1 cellular context compared by ENCODE assay signal in genomic region chr14:34038358-34039057, GRCh38.
A peak's percentile ranks its signal among the peaks of the same experiment; 100 is the strongest.
TF ChIP-seq lines count a peak whose summit lies in the region.

No MANE protein-coding gene starts in this region.

TF ChIP-seq in HepG2, 621 proteins besides CTCF, POLR2A, EP300 and RAD21 (continued from another document and continues in another):
- TF ChIP-seq, protein P1, sequence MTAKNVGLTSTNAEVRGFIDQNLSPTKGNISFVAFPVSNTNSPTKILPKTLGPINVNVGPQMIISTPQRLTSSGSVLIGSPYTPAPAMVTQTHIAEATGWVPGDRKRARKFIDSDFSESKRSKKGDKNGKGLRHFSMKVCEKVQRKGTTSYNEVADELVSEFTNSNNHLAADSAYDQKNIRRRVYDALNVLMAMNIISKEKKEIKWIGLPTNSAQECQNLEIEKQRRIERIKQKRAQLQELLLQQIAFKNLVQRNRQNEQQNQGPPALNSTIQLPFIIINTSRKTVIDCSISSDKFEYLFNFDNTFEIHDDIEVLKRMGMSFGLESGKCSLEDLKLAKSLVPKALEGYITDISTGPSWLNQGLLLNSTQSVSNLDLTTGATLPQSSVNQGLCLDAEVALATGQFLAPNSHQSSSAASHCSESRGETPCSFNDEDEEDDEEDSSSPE (CRISPR knock-in tag; IDR thresholded peaks at IDR 0.05): peak; percentile 56
- TF ChIP-seq MIER2 (CRISPR knock-in tag; IDR thresholded peaks at IDR 0.05) (no peak), PAXIP1 (CRISPR knock-in tag; conservative IDR thresholded peaks at IDR 0.05) (peak; percentile 88), ATF2 (CRISPR knock-in tag; IDR thresholded peaks at IDR 0.05) (peak; percentile 97), NR3C1 (CRISPR knock-in tag; IDR thresholded peaks at IDR 0.05) (no peak), ZFP36L1 (CRISPR knock-in tag; IDR thresholded peaks at IDR 0.05) (0 out of 2 replicates have a peak, but pooled peaks have one; percentile 73), CEBPZ (IDR thresholded peaks at IDR 0.05; ENCODE audit: low read length) (no peak), ZNF839 (CRISPR knock-in tag; IDR thresholded peaks at IDR 0.05; ENCODE audit: borderline replicate concordance) (no peak), FOXK1 (CRISPR knock-in tag; IDR thresholded peaks at IDR 0.05; ENCODE audit: borderline replicate concordance, low read depth) (peak; percentile 53; the same call in 1 of the 2 replicates), SIX4 (CRISPR knock-in tag; IDR thresholded peaks at IDR 0.05) (0 out of 2 replicates have a peak, but pooled peaks have one; percentile 6), ELF1 (CRISPR knock-in tag; IDR thresholded peaks at IDR 0.05) (peak; percentile 35; the same call in 1 of the 2 replicates), RFX1 (IDR thresholded peaks at IDR 0.05) (no peak)
- TF ChIP-seq, protein P2, sequence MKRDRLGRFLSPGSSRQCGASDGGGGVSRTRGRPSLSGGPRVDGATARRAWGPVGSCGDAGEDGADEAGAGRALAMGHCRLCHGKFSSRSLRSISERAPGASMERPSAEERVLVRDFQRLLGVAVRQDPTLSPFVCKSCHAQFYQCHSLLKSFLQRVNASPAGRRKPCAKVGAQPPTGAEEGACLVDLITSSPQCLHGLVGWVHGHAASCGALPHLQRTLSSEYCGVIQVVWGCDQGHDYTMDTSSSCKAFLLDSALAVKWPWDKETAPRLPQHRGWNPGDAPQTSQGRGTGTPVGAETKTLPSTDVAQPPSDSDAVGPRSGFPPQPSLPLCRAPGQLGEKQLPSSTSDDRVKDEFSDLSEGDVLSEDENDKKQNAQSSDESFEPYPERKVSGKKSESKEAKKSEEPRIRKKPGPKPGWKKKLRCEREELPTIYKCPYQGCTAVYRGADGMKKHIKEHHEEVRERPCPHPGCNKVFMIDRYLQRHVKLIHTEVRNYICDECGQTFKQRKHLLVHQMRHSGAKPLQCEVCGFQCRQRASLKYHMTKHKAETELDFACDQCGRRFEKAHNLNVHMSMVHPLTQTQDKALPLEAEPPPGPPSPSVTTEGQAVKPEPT (CRISPR knock-in tag; IDR thresholded peaks at IDR 0.05; ENCODE audit: low read depth): peak; percentile 42; the same call in 1 of the 2 replicates
- TF ChIP-seq, protein P3, sequence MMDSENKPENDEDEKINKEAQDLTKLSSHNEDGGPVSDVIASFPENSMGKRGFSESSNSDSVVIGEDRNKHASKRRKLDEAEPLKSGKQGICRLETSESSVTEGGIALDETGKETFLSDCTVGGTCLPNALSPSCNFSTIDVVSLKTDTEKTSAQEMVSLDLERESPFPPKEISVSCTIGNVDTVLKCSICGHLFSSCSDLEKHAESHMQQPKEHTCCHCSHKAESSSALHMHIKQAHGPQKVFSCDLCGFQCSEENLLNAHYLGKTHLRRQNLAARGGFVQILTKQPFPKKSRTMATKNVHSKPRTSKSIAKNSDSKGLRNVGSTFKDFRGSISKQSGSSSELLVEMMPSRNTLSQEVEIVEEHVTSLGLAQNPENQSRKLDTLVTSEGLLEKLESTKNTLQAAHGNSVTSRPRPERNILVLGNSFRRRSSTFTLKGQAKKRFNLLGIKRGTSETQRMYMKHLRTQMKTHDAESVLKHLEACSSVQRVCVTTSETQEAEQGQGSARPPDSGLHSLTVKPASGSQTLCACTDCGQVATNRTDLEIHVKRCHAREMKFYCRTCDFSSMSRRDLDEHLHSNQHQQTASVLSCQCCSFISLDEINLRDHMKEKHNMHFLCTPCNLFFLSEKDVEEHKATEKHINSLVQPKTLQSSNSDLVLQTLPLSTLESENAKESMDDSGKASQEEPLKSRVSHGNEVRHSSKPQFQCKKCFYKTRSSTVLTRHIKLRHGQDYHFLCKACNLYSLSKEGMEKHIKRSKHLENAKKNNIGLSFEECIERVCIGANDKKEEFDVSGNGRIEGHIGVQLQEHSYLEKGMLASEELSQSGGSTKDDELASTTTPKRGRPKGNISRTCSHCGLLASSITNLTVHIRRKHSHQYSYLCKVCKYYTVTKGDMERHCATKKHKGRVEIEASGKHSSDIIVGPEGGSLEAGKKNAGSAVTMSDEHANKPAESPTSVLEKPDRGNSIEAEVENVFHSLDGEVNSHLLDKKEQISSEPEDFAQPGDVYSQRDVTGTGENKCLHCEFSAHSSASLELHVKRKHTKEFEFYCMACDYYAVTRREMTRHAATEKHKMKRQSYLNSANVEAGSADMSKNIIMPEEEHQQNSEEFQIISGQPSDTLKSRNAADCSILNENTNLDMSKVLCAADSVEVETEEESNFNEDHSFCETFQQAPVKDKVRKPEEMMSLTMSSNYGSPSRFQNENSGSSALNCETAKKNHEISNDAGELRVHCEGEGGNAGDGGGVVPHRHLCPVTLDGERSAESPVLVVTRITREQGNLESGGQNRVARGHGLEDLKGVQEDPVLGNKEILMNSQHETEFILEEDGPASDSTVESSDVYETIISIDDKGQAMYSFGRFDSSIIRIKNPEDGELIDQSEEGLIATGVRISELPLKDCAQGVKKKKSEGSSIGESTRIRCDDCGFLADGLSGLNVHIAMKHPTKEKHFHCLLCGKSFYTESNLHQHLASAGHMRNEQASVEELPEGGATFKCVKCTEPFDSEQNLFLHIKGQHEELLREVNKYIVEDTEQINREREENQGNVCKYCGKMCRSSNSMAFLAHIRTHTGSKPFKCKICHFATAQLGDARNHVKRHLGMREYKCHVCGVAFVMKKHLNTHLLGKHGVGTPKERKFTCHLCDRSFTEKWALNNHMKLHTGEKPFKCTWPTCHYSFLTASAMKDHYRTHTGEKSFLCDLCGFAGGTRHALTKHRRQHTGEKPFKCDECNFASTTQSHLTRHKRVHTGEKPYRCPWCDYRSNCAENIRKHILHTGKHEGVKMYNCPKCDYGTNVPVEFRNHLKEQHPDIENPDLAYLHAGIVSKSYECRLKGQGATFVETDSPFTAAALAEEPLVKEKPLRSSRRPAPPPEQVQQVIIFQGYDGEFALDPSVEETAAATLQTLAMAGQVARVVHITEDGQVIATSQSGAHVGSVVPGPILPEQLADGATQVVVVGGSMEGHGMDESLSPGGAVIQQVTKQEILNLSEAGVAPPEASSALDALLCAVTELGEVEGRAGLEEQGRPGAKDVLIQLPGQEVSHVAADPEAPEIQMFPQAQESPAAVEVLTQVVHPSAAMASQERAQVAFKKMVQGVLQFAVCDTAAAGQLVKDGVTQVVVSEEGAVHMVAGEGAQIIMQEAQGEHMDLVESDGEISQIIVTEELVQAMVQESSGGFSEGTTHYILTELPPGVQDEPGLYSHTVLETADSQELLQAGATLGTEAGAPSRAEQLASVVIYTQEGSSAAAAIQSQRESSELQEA (CRISPR knock-in tag; IDR thresholded peaks at IDR 0.05; ENCODE audit: not compliant biosample characterization): no peak
- TF ChIP-seq, protein P4, sequence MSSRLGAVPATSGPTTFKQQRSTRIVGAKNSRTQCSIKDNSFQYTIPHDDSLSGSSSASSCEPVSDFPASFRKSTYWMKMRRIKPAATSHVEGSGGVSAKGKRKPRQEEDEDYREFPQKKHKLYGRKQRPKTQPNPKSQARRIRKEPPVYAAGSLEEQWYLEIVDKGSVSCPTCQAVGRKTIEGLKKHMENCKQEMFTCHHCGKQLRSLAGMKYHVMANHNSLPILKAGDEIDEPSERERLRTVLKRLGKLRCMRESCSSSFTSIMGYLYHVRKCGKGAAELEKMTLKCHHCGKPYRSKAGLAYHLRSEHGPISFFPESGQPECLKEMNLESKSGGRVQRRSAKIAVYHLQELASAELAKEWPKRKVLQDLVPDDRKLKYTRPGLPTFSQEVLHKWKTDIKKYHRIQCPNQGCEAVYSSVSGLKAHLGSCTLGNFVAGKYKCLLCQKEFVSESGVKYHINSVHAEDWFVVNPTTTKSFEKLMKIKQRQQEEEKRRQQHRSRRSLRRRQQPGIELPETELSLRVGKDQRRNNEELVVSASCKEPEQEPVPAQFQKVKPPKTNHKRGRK (CRISPR knock-in tag; IDR thresholded peaks at IDR 0.05): 0 out of 2 replicates have a peak, but pooled peaks have one; percentile 26
